29 cellular contexts compared by ENCODE assay signal in the genomic region with DNA sequence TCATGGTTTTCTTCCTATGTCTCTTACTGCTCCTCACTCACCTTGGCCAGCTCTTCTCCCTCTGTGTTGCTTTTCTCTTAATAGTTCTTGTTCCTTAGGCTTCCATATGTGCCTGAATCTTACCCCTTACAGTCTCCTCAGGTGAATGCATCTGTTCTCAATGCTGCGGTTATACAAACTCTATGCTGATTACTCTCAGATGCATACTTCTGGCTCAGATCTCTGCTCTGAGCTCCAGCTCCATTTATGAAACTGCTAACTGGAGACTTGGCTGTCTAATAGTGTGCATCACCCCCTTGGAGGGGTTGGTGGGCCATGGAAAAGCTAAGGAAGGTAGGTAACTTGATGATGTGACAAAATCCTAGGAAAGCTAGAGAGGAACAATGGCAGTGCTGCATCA.
"Had no signal": no experiment of that assay in that cellular context is flagged by ENCODE, and none has a peak within 500 bp of the region (broad histone marks: within the 10 kb centered on the region; RNA-seq: fewer than 3 reads in every experiment).

No MANE protein-coding gene starts in this region.

- H3K36me3 ChIP-seq: adrenal gland had no signal

- H3K27me3 ChIP-seq: adrenal gland had no signal

- H3K9me3 ChIP-seq: adrenal gland had no signal

- H3K27ac ChIP-seq: adrenal gland, VCaP had no signal

- ATAC-seq: activated CD8-positive, alpha-beta T cell treated with anti-CD3 and anti-CD28 coated beads for 36 hours; activated naive CD4-positive, alpha-beta T cell treated with anti-CD3 and anti-CD28 coated beads, Interleukin-2, amount 50 U/mL, for 72 hours; activated T-cell treated with anti-CD3 and anti-CD28 coated beads, Interleukin-2, amount 50 U/mL, for 4 hours; activated T-cell treated with anti-CD3 and anti-CD28 coated beads, Interleukin-2, amount 50 U/mL, for 72 hours; activated T-helper 17 cell treated with anti-CD3 and anti-CD28 coated beads, Interleukin-2, amount 50 U/mL, for 72 hours; T-cell; T-helper 17 cell had no signal

- H3K4me3 ChIP-seq: adrenal gland had no signal

- H3K4me1 ChIP-seq: adrenal gland had no signal

- DNase-seq: activated B cell treated with CpG ODN at 0.5 μM for 24 hours; activated CD4-positive, alpha-beta memory T cell treated with anti-CD3 and anti-CD28 coated beads for 36 hours; activated CD4-positive, alpha-beta T cell treated with anti-CD3 and anti-CD28 coated beads for 4 hours; activated CD4-positive, alpha-beta T cell treated with anti-CD3 and anti-CD28 coated beads, Interleukin-2, amount 10 ng/mL, durations not matched to agents 24 days and 14 days; activated CD4-positive, alpha-beta T cell treated with anti-CD3 and anti-CD28 coated beads, Interleukin-2, amount 50 U/mL, for 1 hour; activated CD4-positive, alpha-beta T cell treated with anti-CD3 and anti-CD28 coated beads, Interleukin-2, amount 50 U/mL, for 4 hours; activated CD4-positive, CD25-positive, alpha-beta regulatory T cell treated with anti-CD3 and anti-CD28 coated beads, Interleukin-2, amount 50 U/mL, for 72 hours; activated CD8-positive, alpha-beta memory T cell treated with anti-CD3 and anti-CD28 coated beads, Interleukin-2, amount 50 U/mL, for 4 hours; activated CD8-positive, alpha-beta T cell treated with anti-CD3 and anti-CD28 coated beads for 36 hours; activated effector memory CD4-positive, alpha-beta T cell treated with anti-CD3 and anti-CD28 coated beads, Interleukin-2, amount 50 U/mL, for 16 hours; activated gamma-delta T cell treated with Interleukin-2 at 50 U/mL for 16 hours; activated naive CD4-positive, alpha-beta T cell; activated naive CD4-positive, alpha-beta T cell treated with anti-CD3 and anti-CD28 coated beads for 36 hours; activated naive CD4-positive, alpha-beta T cell treated with anti-CD3 and anti-CD28 coated beads, Interleukin-2, amount 50 U/mL, for 16 hours; activated naive CD8-positive, alpha-beta T cell treated with anti-CD3 and anti-CD28 coated beads for 36 hours; activated T-cell treated with anti-CD3 and anti-CD28 coated beads for 4 hours; activated T-cell treated with anti-CD3 and anti-CD28 coated beads, Interleukin-2, amount 50 U/mL, for 1 hour; activated T-cell treated with anti-CD3 and anti-CD28 coated beads, Interleukin-2, amount 50 U/mL, for 4 hours; activated T-cell treated with anti-CD3 and anti-CD28 coated beads, Interleukin-2, amount 50 U/mL, for 72 hours; adrenal gland; amniotic stem cell; aorta; central memory CD4-positive, alpha-beta T cell; T-cell; T-helper 17 cell; T1000 had no signal
